8 cellular contexts compared by ENCODE assay signal in genomic region chr7:114086491-114086905, GRCh38.
DNase-seq lines count a peak whose midpoint lies in the region; ATAC-seq and TF ChIP-seq lines count a peak whose summit lies in the region.

No MANE protein-coding gene starts in this region.

- no peak overlapping the region for H3K27ac ChIP-seq in OCI-LY7 (ENCODE audit: low read depth, low read length, poor library complexity, severe bottlenecking)

- TF ChIP-seq CTCF in OCI-LY7 (conservative IDR thresholded peaks at IDR 0.05; ENCODE audit: low read length) = no peak

- H3K4me2 ChIP-seq in OCI-LY7 (ENCODE audit: low read length) = no peak overlapping the region

- H3K27me3 ChIP-seq in endocrine pancreas (ENCODE audit: control insufficient read depth, insufficient read depth, low read length) = peaks cover 2% of the 10 kb centered on the region

- no peaks in the 10 kb centered on the region for H3K36me3 ChIP-seq in endocrine pancreas (ENCODE audit: control insufficient read depth, insufficient read depth, low read length)
- no peaks in the 10 kb centered on the region for H3K36me3 ChIP-seq in OCI-LY7 (ENCODE audit: insufficient read depth, low read length)

- no TSS peak for BruUV-seq in OCI-LY7 (replicated peaks; lab: Mats Ljungman, UMichigan)

- POLR2A ChIA-PET in OCI-LY7 (lab: Charles Lee) = no interaction called here

- DNase-seq in NCI-H1417 (lab: John Stamatoyannopoulos, UW) (peak; percentile 72 to 85 (median 84)), NCI-H1417 treated with DMSO at 0.1 percent for 48 hours (lab: John Stamatoyannopoulos, UW) (no peak), NCI-H69 (lab: John Stamatoyannopoulos, UW) (peak; percentile 88), myocyte (ENCODE audit: low read depth) (peak; percentile 32), OCI-LY7 (ENCODE audit: low spot score) (no peak)

- no peak overlapping the region for H2AFZ ChIP-seq in OCI-LY7 (ENCODE audit: low read length)

- intact Hi-C loops in OCI-LY7 (cut with micrococcal nuclease; ENCODE audit: unreplicated experiment) = no loop called here

- ATAC-seq in GM21576 (IDR thresholded peaks at IDR 0.05; ENCODE audit: unreplicated experiment) = no peak
- ATAC-seq in HG02588 (IDR thresholded peaks at IDR 0.05; ENCODE audit: unreplicated experiment) = no peak

- CTCF ChIA-PET in OCI-LY7 (lab: Charles Lee; ENCODE audit: unreplicated experiment) = no interaction called here

- H3K4me1 ChIP-seq in endocrine pancreas (ENCODE audit: control insufficient read depth, insufficient read depth, low read length) (peaks cover 20% of the 10 kb centered on the region), OCI-LY7 (ENCODE audit: insufficient read depth, low read length, poor library complexity, severe bottlenecking) (no peaks in the 10 kb centered on the region)

- H3K4me3 ChIP-seq in endocrine pancreas (ENCODE audit: control insufficient read depth, insufficient read depth, low read length) = peak overlapping the region; percentile 79
- no peak overlapping the region for H3K4me3 ChIP-seq in OCI-LY7 (ENCODE audit: low read depth, low read length, poor library complexity, severe bottlenecking)

- H3K9me2 ChIP-seq in OCI-LY7 (ENCODE audit: insufficient read depth, low read length) = no peaks in the 10 kb centered on the region

- no peak overlapping the region for H3K9ac ChIP-seq in endocrine pancreas (ENCODE audit: control insufficient read depth, insufficient read depth, low read length)

- no peaks in the 10 kb centered on the region for H4K20me1 ChIP-seq in OCI-LY7 (ENCODE audit: insufficient read depth, low read length)

- H3K79me2 ChIP-seq in OCI-LY7 (ENCODE audit: insufficient read depth, low read depth, low read length) = no peaks in the 10 kb centered on the region

- H3K9me3 ChIP-seq in endocrine pancreas (ENCODE audit: control insufficient read depth, low read length) = no peaks in the 10 kb centered on the region
- H3K9me3 ChIP-seq in OCI-LY7 (ENCODE audit: low read length) = no peaks in the 10 kb centered on the region

Comparison
In these comparisons a context has a peak if more than half of its experiments do, and no peak if none do; other contexts are left out.
1. DNase-seq: peak in NCI-H1417 (3 of 3), NCI-H69 (single experiment) and myocyte (single experiment); none in NCI-H1417 treated with DMSO at 0.1 percent for 48 hours (single experiment) and OCI-LY7 (single experiment).